ENCODE assay signal across 22 cellular contexts in genomic region chr6:82614518-82614917, GRCh38.
"Had no signal": no experiment of that assay in that cellular context is flagged by ENCODE, and none has a peak within 500 bp of the region (broad histone marks: within the 10 kb centered on the region; RNA-seq: fewer than 3 reads in every experiment).

No MANE protein-coding gene starts in this region.

- H3K4me3 Mint-ChIP-seq: activated CD8-positive, alpha-beta T cell treated with anti-CD3 and anti-CD28 coated beads for 36 hours; activated naive CD4-positive, alpha-beta T cell treated with anti-CD3 and anti-CD28 coated beads, Interleukin-2, amount 50 U/mL, for 24 hours had no signal

- H3K9me3 Mint-ChIP-seq: activated CD8-positive, alpha-beta T cell treated with anti-CD3 and anti-CD28 coated beads for 36 hours; activated naive CD4-positive, alpha-beta T cell treated with anti-CD3 and anti-CD28 coated beads, Interleukin-2, amount 50 U/mL, for 24 hours had no signal

- H3K36me3 ChIP-seq: ascending aorta, MG63, WERI-Rb-1 had no signal

- DNase-seq: activated CD4-positive, alpha-beta T cell treated with anti-CD3 and anti-CD28 coated beads for 4 hours; activated CD8-positive, alpha-beta memory T cell treated with anti-CD3 and anti-CD28 coated beads, Interleukin-2, amount 50 U/mL, for 48 hours; activated CD8-positive, alpha-beta T cell treated with anti-CD3 and anti-CD28 coated beads for 36 hours; activated effector memory CD4-positive, alpha-beta T cell treated with Interleukin-2 at 50 U/mL for 16 hours; activated naive CD4-positive, alpha-beta T cell; activated T-cell treated with anti-CD3 and anti-CD28 coated beads, Interleukin-2, amount 50 U/mL, for 1 hour; amniotic stem cell; body of pancreas; MG63; MV-4-11; NCI-H1105; NCI-H1436 treated with DMSO at 0.1 percent for 48 hours; NCI-H187; NCI-H2081; NCI-H524; PC-3; SHP77; T-helper 2 cell; T1000; WERI-Rb-1 had no signal

- H3K36me3 Mint-ChIP-seq: activated naive CD4-positive, alpha-beta T cell treated with anti-CD3 and anti-CD28 coated beads, Interleukin-2, amount 50 U/mL, for 24 hours had no signal

- H3K27me3 Mint-ChIP-seq: activated CD8-positive, alpha-beta T cell treated with anti-CD3 and anti-CD28 coated beads for 36 hours; activated naive CD4-positive, alpha-beta T cell treated with anti-CD3 and anti-CD28 coated beads, Interleukin-2, amount 50 U/mL, for 24 hours had no signal

- H3K9me3 ChIP-seq: ascending aorta, body of pancreas, MG63 had no signal

- H3K27me3 ChIP-seq: ascending aorta, body of pancreas, MG63 had no signal

- H3K4me1 ChIP-seq: ascending aorta, body of pancreas had no signal

- H3K27ac Mint-ChIP-seq: activated CD8-positive, alpha-beta T cell treated with anti-CD3 and anti-CD28 coated beads for 36 hours; activated naive CD4-positive, alpha-beta T cell treated with anti-CD3 and anti-CD28 coated beads, Interleukin-2, amount 50 U/mL, for 24 hours had no signal

- ATAC-seq: activated CD8-positive, alpha-beta T cell treated with anti-CD3 and anti-CD28 coated beads for 36 hours; body of pancreas; PC-3 had no signal

- H3K4me3 ChIP-seq: ascending aorta, body of pancreas, MG63 had no signal

- H3K4me1 Mint-ChIP-seq: activated naive CD4-positive, alpha-beta T cell treated with anti-CD3 and anti-CD28 coated beads, Interleukin-2, amount 50 U/mL, for 24 hours had no signal

- H3K27ac ChIP-seq: ascending aorta, body of pancreas, WERI-Rb-1 had no signal
